ENCODE assay signal across 22 cellular contexts in the genomic region with DNA sequence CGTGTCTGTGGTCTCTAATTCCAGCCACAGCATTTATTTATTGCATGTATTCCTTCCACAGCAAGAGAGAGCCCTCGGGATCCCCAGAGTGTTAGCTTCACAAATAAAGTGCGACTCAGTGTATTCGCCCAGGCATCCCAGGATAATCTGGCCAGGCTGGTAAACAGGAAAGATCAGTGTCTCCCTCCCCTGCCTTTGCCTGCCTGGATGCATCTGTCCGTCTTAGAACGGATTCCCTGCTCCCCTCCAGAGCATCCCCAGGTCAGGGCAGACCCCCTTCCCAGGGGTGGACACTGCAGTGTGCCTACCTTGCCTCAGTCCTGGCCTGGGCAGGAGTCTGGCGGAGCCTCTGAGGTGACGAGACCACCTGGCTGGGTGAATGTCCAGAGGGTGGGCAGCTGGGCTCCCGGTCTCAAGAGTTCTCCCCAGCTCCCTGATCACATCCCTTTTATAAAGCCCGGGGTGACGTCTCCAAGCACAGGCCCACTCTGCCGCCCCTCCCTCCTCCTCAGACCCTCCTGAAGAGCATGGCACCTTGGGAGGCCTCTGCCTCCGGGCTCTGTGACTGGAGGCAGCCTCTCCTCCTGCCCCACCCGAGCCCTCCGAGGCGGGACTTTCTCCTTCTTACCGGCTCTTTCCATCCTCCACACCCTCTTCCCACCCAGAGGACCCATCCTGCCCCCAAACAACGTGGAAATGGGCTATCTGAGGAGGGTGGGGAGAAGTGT. TPM values are rescaled to one million over a fixed set of nuclear protein-coding genes. Genes with fewer than 3 reads are reported as not detected.
DNase-seq lines count a peak whose midpoint lies in the region; ATAC-seq and TF ChIP-seq lines count a peak whose summit lies in the region.
"Had no signal": no experiment of that assay in that cellular context is flagged by ENCODE, and none has a peak within 500 bp of the region (broad histone marks: within the 10 kb centered on the region; RNA-seq: fewer than 3 reads in every experiment).

A gene with protein sequence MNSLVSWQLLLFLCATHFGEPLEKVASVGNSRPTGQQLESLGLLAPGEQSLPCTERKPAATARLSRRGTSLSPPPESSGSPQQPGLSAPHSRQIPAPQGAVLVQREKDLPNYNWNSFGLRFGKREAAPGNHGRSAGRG (minus strand): TSS at position 424 of the 728 bp plus-strand sequence. CDS start 3,615 bp downstream, outside the sequence.

- no peaks in the 10 kb centered on the region for H3K27me3 ChIP-seq in BLaER1
- H3K27me3 ChIP-seq in Loucy (ENCODE audit: insufficient read depth, low read length, poor library complexity, severe bottlenecking), result no peaks in the 10 kb centered on the region
- peaks cover 0 to 70% (median 4%) of the 10 kb centered on the region in 3 experiments for H3K27me3 ChIP-seq in neuronal stem cell (ENCODE audit: control insufficient read depth in 3 of 3, insufficient read depth in 3 of 3, low read depth in 1 of 3, low read length in 3 of 3)
- no peaks in the 10 kb centered on the region for H3K27me3 ChIP-seq in Peyer's patch
- H3K27me3 ChIP-seq in aorta (ENCODE audit: control insufficient read depth in 1 of 2, insufficient read depth in 2 of 2, low read length in 1 of 2), result no peaks in the 10 kb centered on the region
- H3K27me3 ChIP-seq: colonic mucosa, hepatocyte had no signal

- H3K4me2 ChIP-seq in BLaER1 (peak within 1 kb of the TSS; percentile 84), Loucy (ENCODE audit: low read depth, low read length, poor library complexity, severe bottlenecking) (no peak within 1 kb of the TSS), neuronal stem cell (ENCODE audit: insufficient read depth, low read length, poor library complexity, severe bottlenecking) (no peak within 1 kb of the TSS)
- H3K4me2 ChIP-seq: hepatocyte, smooth muscle cell had no signal

- no peak within 1 kb of the TSS for H3K27ac ChIP-seq in BLaER1
- no peak within 1 kb of the TSS for H3K27ac ChIP-seq in neuronal stem cell (replicated peaks; ENCODE audit: low read length)
- H3K27ac ChIP-seq in Peyer's patch, result no peak within 1 kb of the TSS
- no peak within 1 kb of the TSS for H3K27ac ChIP-seq in aorta (ENCODE audit: low read depth in 1 of 2, low read length in 2 of 2)
- H3K27ac ChIP-seq: colonic mucosa, hepatocyte, HL-60 had no signal

- no peaks in the 10 kb centered on the region for H3K9me2 ChIP-seq in Loucy (replicated peaks; ENCODE audit: low read depth, low read length)

- H2BK5ac ChIP-seq in neuronal stem cell (ENCODE audit: low read length), result no peak within 1 kb of the TSS

- H3K79me1 ChIP-seq in neuronal stem cell (ENCODE audit: low read depth, low read length), result peaks cover 2% of the 10 kb centered on the region

- no peak within 1 kb of the TSS for H2BK15ac ChIP-seq in neuronal stem cell (ENCODE audit: low read length)

- H2AFZ ChIP-seq in Loucy (ENCODE audit: low read length) (0 out of 2 replicates have a peak within 1 kb of the TSS, but pooled peaks have one; percentile 1), neuronal stem cell (ENCODE audit: low read length) (no peak within 1 kb of the TSS)
- H2AFZ ChIP-seq: hepatocyte had no signal

- no peak within 1 kb of the TSS for H3K4ac ChIP-seq in neuronal stem cell (ENCODE audit: low read length)

- H3F3A ChIP-seq in Loucy (ENCODE audit: low read depth), result no peaks in the 10 kb centered on the region

- H3K18ac ChIP-seq in neuronal stem cell (ENCODE audit: low read length), result peak within 1 kb of the TSS; percentile 41

- no peak within 1 kb of the TSS for H3K9ac ChIP-seq in BLaER1
- H3K9ac ChIP-seq in Loucy (ENCODE audit: low read depth, low read length, poor library complexity, severe bottlenecking), result no peak within 1 kb of the TSS
- peak within 1 kb of the TSS; percentile 68 for H3K9ac ChIP-seq in neuronal stem cell (ENCODE audit: low read depth, low read length, poor library complexity)

- H4K20me1 ChIP-seq in BLaER1 (no peaks in the 10 kb centered on the region), Loucy (ENCODE audit: insufficient read depth, low read length, poor library complexity, severe bottlenecking) (no peaks in the 10 kb centered on the region)

- H3K36me3 ChIP-seq in BLaER1 (no peaks in the 10 kb centered on the region), Loucy (ENCODE audit: insufficient read depth, low read length) (no peaks in the 10 kb centered on the region), neuronal stem cell (replicated peaks in 1 of 2; ENCODE audit: control insufficient read depth in 2 of 2, insufficient read depth in 2 of 2, low read length in 2 of 2) (no peaks in the 10 kb centered on the region), Peyer's patch (no peaks in the 10 kb centered on the region), aorta (ENCODE audit: control insufficient read depth in 1 of 2, insufficient read depth in 2 of 2, low read length in 1 of 2) (no peaks in the 10 kb centered on the region)
- H3K36me3 ChIP-seq: colonic mucosa had no signal

- no peak for DNase-seq in epithelial cell of proximal tubule (ENCODE audit: low read depth)
- no peak for DNase-seq in neuronal stem cell (ENCODE audit: low spot score)
- no peak for DNase-seq in Peyer's patch
- no peak for DNase-seq in aorta
- DNase-seq: activated CD4-positive, alpha-beta T cell treated with anti-CD3 and anti-CD28 coated beads, Interleukin-2, amount 50 U/mL, for 48 hours; activated T-cell treated with anti-CD3 and anti-CD28 coated beads, Interleukin-2, amount 50 U/mL, for 24 hours; CD4-positive, CD25-positive, alpha-beta regulatory T cell; colonic mucosa; natural killer cell; NCI-H2081; NCI-H510A; posterior cingulate gyrus; Right ventricle myocardium superior; stimulated activated CD4-positive, alpha-beta T cell treated with anti-CD3 and anti-CD28 coated beads, Interleukin-4, amount 100 ng/mL, for 4 hours had no signal

- H3K23ac ChIP-seq in neuronal stem cell (ENCODE audit: low read depth, low read length, poor library complexity), result peak within 1 kb of the TSS; percentile 87

- H4K8ac ChIP-seq in neuronal stem cell (ENCODE audit: low read depth, low read length), result peak within 1 kb of the TSS; percentile 89

- no peak within 1 kb of the TSS for H2AK5ac ChIP-seq in neuronal stem cell (ENCODE audit: low read depth, low read length)

- no peaks in the 10 kb centered on the region for H3K79me2 ChIP-seq in Loucy (ENCODE audit: insufficient read depth, low read length)
- H3K79me2 ChIP-seq: hepatocyte had no signal

- TF ChIP-seq CTCF in Loucy (conservative IDR thresholded peaks at IDR 0.05; ENCODE audit: low read length) (no peak), epithelial cell of proximal tubule (conservative IDR thresholded peaks at IDR 0.05; ENCODE audit: low read depth, low read length) (no peak), Peyer's patch (IDR thresholded peaks at IDR 0.05) (no peak)

- no peak within 1 kb of the TSS for H3K4me3 ChIP-seq in BLaER1
- H3K4me3 ChIP-seq in Loucy (ENCODE audit: low read length, poor library complexity, severe bottlenecking), result no peak within 1 kb of the TSS
- H3K4me3 ChIP-seq in epithelial cell of proximal tubule (ENCODE audit: low read depth, low read length), result no peak within 1 kb of the TSS
- peak within 1 kb of the TSS in 1 of 2 donors; percentile 73 for H3K4me3 ChIP-seq in neuronal stem cell (ENCODE audit: low read length in 2 of 2)
- no peak within 1 kb of the TSS for H3K4me3 ChIP-seq in Peyer's patch
- no peak within 1 kb of the TSS for H3K4me3 ChIP-seq in aorta (ENCODE audit: low read length in 2 of 2)
- H3K4me3 ChIP-seq: colonic mucosa, hepatocyte, smooth muscle cell had no signal

- peaks cover 86% of the 10 kb centered on the region for H3K4me1 ChIP-seq in BLaER1
- no peaks in the 10 kb centered on the region for H3K4me1 ChIP-seq in Loucy (ENCODE audit: insufficient read depth, low read length, poor library complexity, severe bottlenecking)
- peaks cover 4 to 5% of the 10 kb centered on the region in 2 donors for H3K4me1 ChIP-seq in neuronal stem cell (ENCODE audit: control insufficient read depth in 2 of 2, insufficient read depth in 1 of 2, low read depth in 1 of 2, low read length in 2 of 2)
- H3K4me1 ChIP-seq in Peyer's patch, result no peaks in the 10 kb centered on the region
- no peaks in the 10 kb centered on the region for H3K4me1 ChIP-seq in aorta (ENCODE audit: control insufficient read depth in 1 of 2, insufficient read depth in 2 of 2, low read length in 2 of 2)
- H3K4me1 ChIP-seq: colonic mucosa had no signal

- ATAC-seq in GM19328 (IDR thresholded peaks at IDR 0.05; ENCODE audit: unreplicated experiment) (no peak), GM19351 (IDR thresholded peaks at IDR 0.05; ENCODE audit: unreplicated experiment) (no peak), aorta (ENCODE audit: low FRiP score) (no peak)
- ATAC-seq: natural killer cell had no signal

- no peak within 1 kb of the TSS for H2BK120ac ChIP-seq in neuronal stem cell (ENCODE audit: low read depth, low read length)

- H3K14ac ChIP-seq in neuronal stem cell (ENCODE audit: low read length), result no peak within 1 kb of the TSS

- H2BK12ac ChIP-seq in neuronal stem cell (ENCODE audit: low read length), result no peak within 1 kb of the TSS

- TF ChIP-seq POLR2A in Peyer's patch (IDR thresholded peaks at IDR 0.05), result no peak

- H3K9me3 ChIP-seq in BLaER1, result no peaks in the 10 kb centered on the region
- no peaks in the 10 kb centered on the region for H3K9me3 ChIP-seq in Loucy (ENCODE audit: insufficient read depth, low read depth, low read length)
- H3K9me3 ChIP-seq in neuronal stem cell (replicated peaks in 1 of 2; ENCODE audit: control insufficient read depth in 2 of 2, insufficient read depth in 1 of 2, low read depth in 1 of 2, low read length in 2 of 2), result peaks cover 0 to 4% of the 10 kb centered on the region in 2 donors
- H3K9me3 ChIP-seq in Peyer's patch, result no peaks in the 10 kb centered on the region
- no peaks in the 10 kb centered on the region for H3K9me3 ChIP-seq in aorta (ENCODE audit: control insufficient read depth, low read length)
- H3K9me3 ChIP-seq: colonic mucosa had no signal

- WGBS in neuronal stem cell (ENCODE audit: extremely low coverage in 2 of 2, insufficient read length in 2 of 2, insufficient replicate concordance in 1 of 2), 2 donors, result no CpG with 5 or more reads among the region's 18 CpGs
- 46 to 51% methylated on average over 18 of the region's 18 CpGs for WGBS in aorta, 2 donors

- intact Hi-C loops in aorta (cut with DNase I), result no loop called here

- no peak within 1 kb of the TSS for H4K91ac ChIP-seq in neuronal stem cell (ENCODE audit: low read depth, low read length, poor library complexity)

RNA-seq across cellular contexts. Expression of the gene that starts here (rescaled TPM):
- total RNA-seq in epithelial cell of proximal tubule (24.7 and 111 TPM in 2 replicates), Peyer's patch (1 to 10 TPM in 2 of 4 donors, not detected in 2; 3.0 to 7.0 TPM), aorta (not detected)
- not detected for polyA plus RNA-seq in neuronal stem cell (2013, experiment 1 of 2)
- not detected for polyA plus RNA-seq in neuronal stem cell (2013, experiment 2 of 2)
- polyA plus RNA-seq in aorta, result 1 to 10 TPM; 1.3 to 1.6 TPM
- total RNA-seq: natural killer cell; Right ventricle myocardium superior; T-helper 1 cell treated with Interleukin-12 subunit alpha and Interleukin-12 subunit beta and Interleukin-4 antibody, amounts not matched to agents 30 ng/mL and 1 ng/mL, for 36 hours had no signal
- polyA plus RNA-seq: CD4-positive, CD25-positive, alpha-beta regulatory T cell had no signal
